8 cellular contexts compared by ENCODE assay signal in genomic region chr22:22195265-22196017, GRCh38. TPM values are rescaled to one million over a fixed set of nuclear protein-coding genes. Genes with fewer than 3 reads are reported as not detected.
DNase-seq lines count a peak whose midpoint lies in the region; TF ChIP-seq lines count a peak whose summit lies in the region.

No MANE protein-coding gene starts in this region.

- no peaks in the 10 kb centered on the region for H3K79me1 ChIP-seq in trophoblast cell (ENCODE audit: low read length)

- H3K4me3 ChIP-seq in OCI-LY3 (ENCODE audit: low read length) = peak overlapping the region; percentile 70
- H3K4me3 ChIP-seq in fibroblast of villous mesenchyme (ENCODE audit: low read depth, low read length) = no peak overlapping the region
- H3K4me3 ChIP-seq in trophoblast cell (ENCODE audit: low read depth, low read length) = no peak overlapping the region

- H2BK120ac ChIP-seq in trophoblast cell (ENCODE audit: insufficient read depth, low read length, poor library complexity) = no peak overlapping the region

- DNase-seq in Caki2 (ENCODE audit: low read depth) (peak; percentile 65), GM20000 (ENCODE audit: low spot score) (peak; percentile 81), HuH-7 (ENCODE audit: low spot score) (peak; percentile 91), fibroblast of villous mesenchyme (ENCODE audit: low read depth) (peak; percentile 60), trophoblast cell (peak; percentile 71 to 90), dedifferentiated amniotic fluid mesenchymal stem cell (ENCODE audit: extremely low spot score) (no peak)
- DNase-seq in activated T-cell treated with anti-CD3 and anti-CD28 coated beads, Interleukin-2, amount 50 U/mL, for 24 hours = peak; percentile 82

- H3K4me2 ChIP-seq in OCI-LY3 (ENCODE audit: low read length) (peak overlapping the region; percentile 90), trophoblast cell (ENCODE audit: low read length) (no peak overlapping the region)

- no peak overlapping the region for H3K18ac ChIP-seq in trophoblast cell (ENCODE audit: low read length)

- no peak overlapping the region for H4K12ac ChIP-seq in trophoblast cell (ENCODE audit: low read depth, low read length)

- H2AK5ac ChIP-seq in trophoblast cell (ENCODE audit: low read length) = no peak overlapping the region

- H3K36me3 ChIP-seq in OCI-LY3 (replicated peaks; ENCODE audit: low read depth, low read length) (no peaks in the 10 kb centered on the region), trophoblast cell (ENCODE audit: control insufficient read depth in 1 of 2, insufficient read depth in 2 of 2, low read length in 2 of 2) (no peaks in the 10 kb centered on the region)

- H3K4me1 ChIP-seq in OCI-LY3 (ENCODE audit: low read length) (peaks cover 38% of the 10 kb centered on the region), trophoblast cell (ENCODE audit: control insufficient read depth in 1 of 2, insufficient read depth in 2 of 2, low read length in 2 of 2) (no peaks in the 10 kb centered on the region)

- H3K36me3 Mint-ChIP-seq in activated T-cell treated with anti-CD3 and anti-CD28 coated beads, Interleukin-2, amount 50 U/mL, for 24 hours (ENCODE audit: low read depth) = no peaks in the 10 kb centered on the region

- no peak overlapping the region for H3K14ac ChIP-seq in trophoblast cell (ENCODE audit: low read length)

- no peak overlapping the region for H2BK12ac ChIP-seq in trophoblast cell (ENCODE audit: low read length)

- H3K27me3 Mint-ChIP-seq in activated T-cell treated with anti-CD3 and anti-CD28 coated beads, Interleukin-2, amount 50 U/mL, for 24 hours = peaks cover 29% of the 10 kb centered on the region

- H3K9me3 ChIP-seq in OCI-LY3 (ENCODE audit: insufficient read depth, low read length) (no peaks in the 10 kb centered on the region), trophoblast cell (ENCODE audit: insufficient read depth, low read depth, low read length) (no peaks in the 10 kb centered on the region)

- H3K79me2 ChIP-seq in OCI-LY3 (ENCODE audit: low read length) (no peaks in the 10 kb centered on the region), trophoblast cell (ENCODE audit: control insufficient read depth, insufficient read depth, low read length, poor library complexity) (no peaks in the 10 kb centered on the region)

- H2AFZ ChIP-seq in OCI-LY3 (ENCODE audit: low read depth, low read length) = peak overlapping the region; percentile 24
- H2AFZ ChIP-seq in trophoblast cell (ENCODE audit: insufficient read depth, low read length, poor library complexity) = no peak overlapping the region

- H4K91ac ChIP-seq in trophoblast cell (ENCODE audit: low read depth, low read length) = no peak overlapping the region

- H3K27ac ChIP-seq in OCI-LY3 (ENCODE audit: low read length) = peak overlapping the region; percentile 59
- no peak overlapping the region for H3K27ac ChIP-seq in trophoblast cell (ENCODE audit: low read depth, low read length)

- WGBS in trophoblast cell (ENCODE audit: extremely low coverage, insufficient coverage, insufficient read length) = no CpG with 5 or more reads among the region's 7 CpGs

- no peaks in the 10 kb centered on the region for H3K9me3 Mint-ChIP-seq in activated T-cell treated with anti-CD3 and anti-CD28 coated beads, Interleukin-2, amount 50 U/mL, for 24 hours

- no peak overlapping the region for H3K4me3 Mint-ChIP-seq in activated T-cell treated with anti-CD3 and anti-CD28 coated beads, Interleukin-2, amount 50 U/mL, for 24 hours

- peak overlapping the region; percentile 35; the same call in 1 of the 2 replicates for H3K9ac ChIP-seq in OCI-LY3 (ENCODE audit: low read length)
- no peak overlapping the region for H3K9ac ChIP-seq in trophoblast cell (ENCODE audit: low read length)

- no peak overlapping the region for H4K8ac ChIP-seq in trophoblast cell (ENCODE audit: low read depth, low read length)

- no peak overlapping the region for H3K27ac Mint-ChIP-seq in activated T-cell treated with anti-CD3 and anti-CD28 coated beads, Interleukin-2, amount 50 U/mL, for 24 hours

- TF ChIP-seq CTCF in GM20000 (IDR thresholded peaks at IDR 0.05; ENCODE audit: extremely low read depth, missing control alignments) (peak; percentile 67), OCI-LY3 (IDR thresholded peaks at IDR 0.05; ENCODE audit: low read depth, low read length) (peak; percentile 99), fibroblast of villous mesenchyme (IDR thresholded peaks at IDR 0.05; ENCODE audit: insufficient read depth, low read depth, low read length) (peak; percentile 79)

- no peaks in the 10 kb centered on the region for H4K20me1 ChIP-seq in OCI-LY3 (ENCODE audit: insufficient read depth, low read length)

- H3K27me3 ChIP-seq in OCI-LY3 (ENCODE audit: low read depth, low read length) (peaks cover 3% of the 10 kb centered on the region; the same call in 1 of the 2 replicates), trophoblast cell (ENCODE audit: insufficient read depth, low read length) (no peaks in the 10 kb centered on the region)

- in situ Hi-C loops in Caki2 (cut with HindIII; ENCODE audit: low pct_unique_long_range_greater_than_20kb, low sequenced_read_pairs) = no loop called here

- no peak overlapping the region for H2BK5ac ChIP-seq in trophoblast cell (ENCODE audit: low read depth, low read length, poor library complexity)

- H3K23ac ChIP-seq in trophoblast cell (ENCODE audit: low read length) = no peak overlapping the region

- no peak overlapping the region for H3K4ac ChIP-seq in trophoblast cell (ENCODE audit: low read depth, low read length)

- H3K4me1 Mint-ChIP-seq in activated T-cell treated with anti-CD3 and anti-CD28 coated beads, Interleukin-2, amount 50 U/mL, for 24 hours (ENCODE audit: low read depth) = no peaks in the 10 kb centered on the region

RNA-seq across cellular contexts. Expression of gene VPREB1, which starts 49.1 kb away (rescaled TPM):
- total RNA-seq in Caki2 (2014; rRNA removed; shearing (Covaris generic); ENCODE audit: low replicate concordance) = not detected in 2 replicates
- not detected in 2 replicates for total RNA-seq in fibroblast of villous mesenchyme
- not detected in 2 replicates for polyA plus RNA-seq in trophoblast cell (2013)
